In the genomic region with DNA sequence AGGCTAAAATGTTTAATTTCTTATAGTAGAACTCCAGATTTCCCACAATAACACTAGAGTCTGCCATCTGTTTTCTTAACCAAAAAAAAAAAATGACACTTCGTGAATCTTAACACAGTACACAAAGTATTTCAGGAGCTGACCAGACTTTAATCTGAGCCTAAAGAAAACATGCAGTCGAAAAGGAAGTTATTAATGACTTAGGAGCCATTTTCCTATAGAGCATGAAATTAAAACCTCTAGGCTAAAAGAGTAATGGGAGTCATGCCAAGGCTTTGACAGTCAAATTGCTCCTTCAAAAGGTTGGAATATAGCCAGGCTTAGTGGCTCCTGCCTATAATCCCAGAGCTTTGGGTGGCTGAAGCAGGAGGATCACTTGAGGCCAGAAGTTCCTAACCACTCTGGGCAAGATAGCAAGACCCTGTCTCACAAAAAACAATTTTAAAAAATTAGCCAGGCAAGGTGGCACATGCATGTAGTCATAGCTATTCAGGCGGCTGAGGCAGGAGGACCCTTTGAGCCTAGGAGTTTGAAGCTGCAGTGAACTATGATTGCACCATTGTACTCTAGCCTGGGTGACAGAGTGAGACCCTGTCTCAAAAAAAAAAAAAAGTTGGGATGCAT, we compare ENCODE assay signal across 2 cellular contexts.
TF ChIP-seq lines count a peak whose summit lies in the region.

No MANE protein-coding gene starts in this region.

TF ChIP-seq in HCT116, 20 proteins besides CTCF, POLR2A, EP300 and RAD21 (continued from another document):
- TF ChIP-seq REST (IDR thresholded peaks at IDR 0.05; ENCODE audit: low read depth) (no peak), SRF (IDR thresholded peaks at IDR 0.05; ENCODE audit: low read depth) (no peak), POLR2AphosphoS5 (IDR thresholded peaks at IDR 0.05; ENCODE audit: low read depth, low read length) (no peak), ZBTB33 (IDR thresholded peaks at IDR 0.05; ENCODE audit: extremely low read depth, insufficient replicate concordance, low read length) (no peak), EZH2 (IDR thresholded peaks at IDR 0.05) (no peak), TCF7L2 (IDR thresholded peaks at IDR 0.05; ENCODE audit: borderline replicate concordance, extremely low read depth, insufficient read depth, insufficient read length) (peak; percentile 31)
- TF ChIP-seq, protein P1, sequence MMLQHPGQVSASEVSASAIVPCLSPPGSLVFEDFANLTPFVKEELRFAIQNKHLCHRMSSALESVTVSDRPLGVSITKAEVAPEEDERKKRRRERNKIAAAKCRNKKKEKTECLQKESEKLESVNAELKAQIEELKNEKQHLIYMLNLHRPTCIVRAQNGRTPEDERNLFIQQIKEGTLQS (IDR thresholded peaks at IDR 0.05): no peak
TF ChIP-seq in HCT116: peak in this region for 1.

TF ChIP-seq in endothelial cell of umbilical vein, 7 proteins besides CTCF, POLR2A, EP300 and RAD21 (continued from another document):
- TF ChIP-seq POLR2AphosphoS5 (IDR thresholded peaks at IDR 0.05; ENCODE audit: insufficient read depth, low read depth, low read length) (no peak), FOS (IDR thresholded peaks at IDR 0.05; ENCODE audit: borderline replicate concordance, insufficient read depth, low read length) (no peak), MAX (IDR thresholded peaks at IDR 0.05; ENCODE audit: insufficient read depth, insufficient read length) (no peak)
